1 cellular context compared by ENCODE assay signal in genomic region chr12:71938728-71939385, GRCh38.
TF ChIP-seq lines count a peak whose summit lies in the region.

TPH2 (plus strand) TSS chr12:71938845; CDS start chr12:71938987, 142 bp downstream.

TF ChIP-seq in HepG2, 621 proteins besides CTCF, POLR2A, EP300 and RAD21 (continued from another document and continues in another):
- TF ChIP-seq HNF1B (CRISPR knock-in tag; IDR thresholded peaks at IDR 0.05) (0 out of 2 replicates have a peak, but pooled peaks have one; percentile 50), GATAD2A (CRISPR knock-in tag; IDR thresholded peaks at IDR 0.05) (peak; percentile 55; the same call in 1 of the 2 replicates), CEBPG (CRISPR knock-in tag; IDR thresholded peaks at IDR 0.05) (no peak), ZNF234 (CRISPR knock-in tag; conservative IDR thresholded peaks at IDR 0.05) (no peak), IRX3 (CRISPR knock-in tag; IDR thresholded peaks at IDR 0.05; ENCODE audit: borderline replicate concordance, low read depth) (peak; percentile 90), ZNF335 (CRISPR knock-in tag; IDR thresholded peaks at IDR 0.05) (0 out of 2 replicates have a peak, but pooled peaks have one; percentile 33), PHF8 (CRISPR knock-in tag; IDR thresholded peaks at IDR 0.05) (no peak), ATF7-NPFF (CRISPR knock-in tag; IDR thresholded peaks at IDR 0.05; ENCODE audit: low read depth) (peak; percentile 75), ZBTB4 (CRISPR knock-in tag; IDR thresholded peaks at IDR 0.05; ENCODE audit: borderline replicate concordance) (no peak), ERF (CRISPR knock-in tag; IDR thresholded peaks at IDR 0.05) (peak; percentile 90), ZNF615 (CRISPR knock-in tag; IDR thresholded peaks at IDR 0.05; ENCODE audit: borderline replicate concordance) (peak; percentile 35; the same call in 1 of the 2 replicates), SMC3 (IDR thresholded peaks at IDR 0.05; ENCODE audit: low read length) (peak; percentile 48), ZNF773 (CRISPR knock-in tag; IDR thresholded peaks at IDR 0.05; ENCODE audit: borderline replicate concordance) (peak; percentile 96; the same call in 1 of the 2 replicates), ZNF33B (CRISPR knock-in tag; IDR thresholded peaks at IDR 0.05) (no peak), ZNF143 (CRISPR knock-in tag; IDR thresholded peaks at IDR 0.05) (no peak), TOPORS (CRISPR knock-in tag; IDR thresholded peaks at IDR 0.05) (peak; percentile 81; the same call in 1 of the 2 replicates), NFKBIZ (CRISPR knock-in tag; IDR thresholded peaks at IDR 0.05) (0 out of 2 replicates have a peak, but pooled peaks have one; percentile 48), PAWR (CRISPR knock-in tag; IDR thresholded peaks at IDR 0.05; ENCODE audit: borderline replicate concordance) (no peak), ZFP1 (CRISPR knock-in tag; IDR thresholded peaks at IDR 0.05) (peak; percentile 78; the same call in 1 of the 2 replicates), ZNF883 (CRISPR knock-in tag; IDR thresholded peaks at IDR 0.05; ENCODE audit: not compliant biosample characterization) (peak; percentile 56), SRSF9 (IDR thresholded peaks at IDR 0.05; ENCODE audit: borderline replicate concordance, insufficient read depth, low read depth, low read length, poor library complexity, severe bottlenecking) (no peak), ZNF761 (CRISPR knock-in tag; conservative IDR thresholded peaks at IDR 0.05) (no peak), HNRNPLL (IDR thresholded peaks at IDR 0.05; ENCODE audit: low read depth, low read length, poor library complexity, severe bottlenecking) (no peak), NFRKB (IDR thresholded peaks at IDR 0.05) (no peak), ZNF816 (CRISPR knock-in tag; IDR thresholded peaks at IDR 0.05; ENCODE audit: borderline replicate concordance) (peak; percentile 83), THAP9 (CRISPR knock-in tag; IDR thresholded peaks at IDR 0.05; ENCODE audit: borderline replicate concordance) (peak; percentile 53; the same call in 1 of the 2 replicates), ZNF580 (CRISPR knock-in tag; IDR thresholded peaks at IDR 0.05; ENCODE audit: borderline replicate concordance, low read depth) (peak; percentile 88; the same call in 1 of the 2 replicates), RNF2 (conservative IDR thresholded peaks at IDR 0.05; ENCODE audit: low read depth) (no peak)
- TF ChIP-seq, protein P1, sequence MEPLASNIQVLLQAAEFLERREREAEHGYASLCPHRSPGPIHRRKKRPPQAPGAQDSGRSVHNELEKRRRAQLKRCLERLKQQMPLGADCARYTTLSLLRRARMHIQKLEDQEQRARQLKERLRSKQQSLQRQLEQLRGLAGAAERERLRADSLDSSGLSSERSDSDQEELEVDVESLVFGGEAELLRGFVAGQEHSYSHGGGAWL (CRISPR knock-in tag; IDR thresholded peaks at IDR 0.05) = peak; percentile 92
- TF ChIP-seq, protein P2, sequence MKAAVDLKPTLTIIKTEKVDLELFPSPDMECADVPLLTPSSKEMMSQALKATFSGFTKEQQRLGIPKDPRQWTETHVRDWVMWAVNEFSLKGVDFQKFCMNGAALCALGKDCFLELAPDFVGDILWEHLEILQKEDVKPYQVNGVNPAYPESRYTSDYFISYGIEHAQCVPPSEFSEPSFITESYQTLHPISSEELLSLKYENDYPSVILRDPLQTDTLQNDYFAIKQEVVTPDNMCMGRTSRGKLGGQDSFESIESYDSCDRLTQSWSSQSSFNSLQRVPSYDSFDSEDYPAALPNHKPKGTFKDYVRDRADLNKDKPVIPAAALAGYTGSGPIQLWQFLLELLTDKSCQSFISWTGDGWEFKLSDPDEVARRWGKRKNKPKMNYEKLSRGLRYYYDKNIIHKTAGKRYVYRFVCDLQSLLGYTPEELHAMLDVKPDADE (CRISPR knock-in tag; IDR thresholded peaks at IDR 0.05) = peak; percentile 81; the same call in 1 of the 2 replicates
- TF ChIP-seq, protein P3, sequence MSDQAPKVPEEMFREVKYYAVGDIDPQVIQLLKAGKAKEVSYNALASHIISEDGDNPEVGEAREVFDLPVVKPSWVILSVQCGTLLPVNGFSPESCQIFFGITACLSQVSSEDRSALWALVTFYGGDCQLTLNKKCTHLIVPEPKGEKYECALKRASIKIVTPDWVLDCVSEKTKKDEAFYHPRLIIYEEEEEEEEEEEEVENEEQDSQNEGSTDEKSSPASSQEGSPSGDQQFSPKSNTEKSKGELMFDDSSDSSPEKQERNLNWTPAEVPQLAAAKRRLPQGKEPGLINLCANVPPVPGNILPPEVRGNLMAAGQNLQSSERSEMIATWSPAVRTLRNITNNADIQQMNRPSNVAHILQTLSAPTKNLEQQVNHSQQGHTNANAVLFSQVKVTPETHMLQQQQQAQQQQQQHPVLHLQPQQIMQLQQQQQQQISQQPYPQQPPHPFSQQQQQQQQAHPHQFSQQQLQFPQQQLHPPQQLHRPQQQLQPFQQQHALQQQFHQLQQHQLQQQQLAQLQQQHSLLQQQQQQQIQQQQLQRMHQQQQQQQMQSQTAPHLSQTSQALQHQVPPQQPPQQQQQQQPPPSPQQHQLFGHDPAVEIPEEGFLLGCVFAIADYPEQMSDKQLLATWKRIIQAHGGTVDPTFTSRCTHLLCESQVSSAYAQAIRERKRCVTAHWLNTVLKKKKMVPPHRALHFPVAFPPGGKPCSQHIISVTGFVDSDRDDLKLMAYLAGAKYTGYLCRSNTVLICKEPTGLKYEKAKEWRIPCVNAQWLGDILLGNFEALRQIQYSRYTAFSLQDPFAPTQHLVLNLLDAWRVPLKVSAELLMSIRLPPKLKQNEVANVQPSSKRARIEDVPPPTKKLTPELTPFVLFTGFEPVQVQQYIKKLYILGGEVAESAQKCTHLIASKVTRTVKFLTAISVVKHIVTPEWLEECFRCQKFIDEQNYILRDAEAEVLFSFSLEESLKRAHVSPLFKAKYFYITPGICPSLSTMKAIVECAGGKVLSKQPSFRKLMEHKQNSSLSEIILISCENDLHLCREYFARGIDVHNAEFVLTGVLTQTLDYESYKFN (CRISPR knock-in tag; conservative IDR thresholded peaks at IDR 0.05) = 0 out of 2 replicates have a peak, but pooled peaks have one; percentile 34
- TF ChIP-seq, protein P4, sequence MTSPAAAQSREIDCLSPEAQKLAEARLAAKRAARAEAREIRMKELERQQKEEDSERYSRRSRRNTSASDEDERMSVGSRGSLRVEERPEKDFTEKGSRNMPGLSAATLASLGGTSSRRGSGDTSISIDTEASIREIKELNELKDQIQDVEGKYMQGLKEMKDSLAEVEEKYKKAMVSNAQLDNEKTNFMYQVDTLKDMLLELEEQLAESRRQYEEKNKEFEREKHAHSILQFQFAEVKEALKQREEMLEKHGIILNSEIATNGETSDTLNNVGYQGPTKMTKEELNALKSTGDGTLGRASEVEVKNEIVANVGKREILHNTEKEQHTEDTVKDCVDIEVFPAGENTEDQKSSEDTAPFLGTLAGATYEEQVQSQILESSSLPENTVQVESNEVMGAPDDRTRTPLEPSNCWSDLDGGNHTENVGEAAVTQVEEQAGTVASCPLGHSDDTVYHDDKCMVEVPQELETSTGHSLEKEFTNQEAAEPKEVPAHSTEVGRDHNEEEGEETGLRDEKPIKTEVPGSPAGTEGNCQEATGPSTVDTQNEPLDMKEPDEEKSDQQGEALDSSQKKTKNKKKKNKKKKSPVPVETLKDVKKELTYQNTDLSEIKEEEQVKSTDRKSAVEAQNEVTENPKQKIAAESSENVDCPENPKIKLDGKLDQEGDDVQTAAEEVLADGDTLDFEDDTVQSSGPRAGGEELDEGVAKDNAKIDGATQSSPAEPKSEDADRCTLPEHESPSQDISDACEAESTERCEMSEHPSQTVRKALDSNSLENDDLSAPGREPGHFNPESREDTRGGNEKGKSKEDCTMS (CRISPR knock-in tag; conservative IDR thresholded peaks at IDR 0.05) = 0 out of 2 replicates have a peak, but pooled peaks have one; percentile 84
- TF ChIP-seq, protein P5, sequence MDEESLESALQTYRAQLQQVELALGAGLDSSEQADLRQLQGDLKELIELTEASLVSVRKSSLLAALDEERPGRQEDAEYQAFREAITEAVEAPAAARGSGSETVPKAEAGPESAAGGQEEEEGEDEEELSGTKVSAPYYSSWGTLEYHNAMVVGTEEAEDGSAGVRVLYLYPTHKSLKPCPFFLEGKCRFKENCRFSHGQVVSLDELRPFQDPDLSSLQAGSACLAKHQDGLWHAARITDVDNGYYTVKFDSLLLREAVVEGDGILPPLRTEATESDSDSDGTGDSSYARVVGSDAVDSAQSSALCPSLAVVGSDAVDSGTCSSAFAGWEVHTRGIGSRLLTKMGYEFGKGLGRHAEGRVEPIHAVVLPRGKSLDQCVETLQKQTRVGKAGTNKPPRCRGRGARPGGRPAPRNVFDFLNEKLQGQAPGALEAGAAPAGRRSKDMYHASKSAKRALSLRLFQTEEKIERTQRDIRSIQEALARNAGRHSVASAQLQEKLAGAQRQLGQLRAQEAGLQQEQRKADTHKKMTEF (CRISPR knock-in tag; IDR thresholded peaks at IDR 0.05) = peak; percentile 55; the same call in 1 of the 2 replicates
